10 cellular contexts compared by ENCODE assay signal in genomic region chr2:216619411-216620393, GRCh38. TPM values are rescaled to one million over a fixed set of nuclear protein-coding genes. Genes with fewer than 3 reads are reported as not detected.
A peak's percentile ranks its signal among the peaks of the same experiment; 100 is the strongest.
DNase-seq lines count a peak whose midpoint lies in the region; ATAC-seq and TF ChIP-seq lines count a peak whose summit lies in the region.
"Had no signal": no experiment of that assay in that cellular context is flagged by ENCODE, and none has a peak within 500 bp of the region (broad histone marks: within the 10 kb centered on the region; RNA-seq: fewer than 3 reads in every experiment).

No MANE protein-coding gene starts in this region.

- ATAC-seq in GM18517 (IDR thresholded peaks at IDR 0.05; ENCODE audit: unreplicated experiment), result no peak

- H3K4me1 Mint-ChIP-seq in brain (peaks cover 71% of the 10 kb centered on the region), progenitor cell of endocrine pancreas (ENCODE audit: low read depth) (peaks cover 28% of the 10 kb centered on the region)

- peak overlapping the region; percentile 84 to 98 (median 94) for H3K27ac Mint-ChIP-seq in brain
- peak overlapping the region; percentile 93 for H3K27ac Mint-ChIP-seq in progenitor cell of endocrine pancreas
- H3K27ac Mint-ChIP-seq: T-cell had no signal

- peak; percentile 40 for DNase-seq in SIG-M5 treated with dmso at 0.1 percent for 504 hours (lab: John Stamatoyannopoulos, UW; ENCODE audit: unreplicated experiment)
- no peak for DNase-seq in SIG-M5 (lab: John Stamatoyannopoulos, UW)
- DNase-seq in NCI-H524 treated with DMSO at 0.1 percent for 48 hours (lab: John Stamatoyannopoulos, UW), result peak; percentile 85
- DNase-seq in progenitor cell of endocrine pancreas (ENCODE audit: low spot score, unreplicated experiment), result no peak
- DNase-seq in NK-92 (lab: John Stamatoyannopoulos, UW; ENCODE audit: unreplicated experiment), result no peak
- DNase-seq in HUDEP-2 (lab: John Stamatoyannopoulos, UW; ENCODE audit: unreplicated experiment in 76 of 76), result no peak
- DNase-seq: 8988T, T-cell had no signal

- H3K27me3 Mint-ChIP-seq in brain, result no peaks in the 10 kb centered on the region
- peaks cover 11% of the 10 kb centered on the region for H3K27me3 Mint-ChIP-seq in progenitor cell of endocrine pancreas

- no peaks in the 10 kb centered on the region for H3K36me3 Mint-ChIP-seq in brain
- no peaks in the 10 kb centered on the region for H3K36me3 Mint-ChIP-seq in progenitor cell of endocrine pancreas (ENCODE audit: insufficient read depth)
- H3K36me3 Mint-ChIP-seq: T-cell had no signal

- H3K9me3 Mint-ChIP-seq in brain (peaks cover 0 to 9% (median 4%) of the 10 kb centered on the region in 5 experiments), progenitor cell of endocrine pancreas (ENCODE audit: low read depth) (no peaks in the 10 kb centered on the region)

- H3K4me3 Mint-ChIP-seq in brain (peak overlapping the region; percentile 20 to 69 (median 62)), progenitor cell of endocrine pancreas (ENCODE audit: low read depth) (peak overlapping the region; percentile 6)
- H3K4me3 Mint-ChIP-seq: T-cell had no signal

- no peak for TF ChIP-seq CTCF in brain (conservative IDR thresholded peaks at IDR 0.05)
- TF ChIP-seq CTCF in progenitor cell of endocrine pancreas (IDR thresholded peaks at IDR 0.05; ENCODE audit: unreplicated experiment), result no peak

RNA-seq across cellular contexts. Expression of gene IGFBP2, which starts 13.5 kb away (rescaled TPM):
- 233 TPM for polyA plus RNA-seq in brain (ENCODE audit: insufficient read depth, low read depth, low replicate concordance)
- 249 and 274 TPM in 2 replicates for total RNA-seq in progenitor cell of endocrine pancreas

Comparison
In these comparisons a context has a peak if more than half of its experiments do, and no peak if none do; other contexts are left out.
1. DNase-seq: peak in SIG-M5 treated with dmso at 0.1 percent for 504 hours (single experiment) and NCI-H524 treated with DMSO at 0.1 percent for 48 hours (single experiment); none in SIG-M5 (single experiment), progenitor cell of endocrine pancreas (single experiment), NK-92 (single experiment) and HUDEP-2 (0 of 76).